Comparison of ENCODE assay signal across 8 cellular contexts in the genomic region with DNA sequence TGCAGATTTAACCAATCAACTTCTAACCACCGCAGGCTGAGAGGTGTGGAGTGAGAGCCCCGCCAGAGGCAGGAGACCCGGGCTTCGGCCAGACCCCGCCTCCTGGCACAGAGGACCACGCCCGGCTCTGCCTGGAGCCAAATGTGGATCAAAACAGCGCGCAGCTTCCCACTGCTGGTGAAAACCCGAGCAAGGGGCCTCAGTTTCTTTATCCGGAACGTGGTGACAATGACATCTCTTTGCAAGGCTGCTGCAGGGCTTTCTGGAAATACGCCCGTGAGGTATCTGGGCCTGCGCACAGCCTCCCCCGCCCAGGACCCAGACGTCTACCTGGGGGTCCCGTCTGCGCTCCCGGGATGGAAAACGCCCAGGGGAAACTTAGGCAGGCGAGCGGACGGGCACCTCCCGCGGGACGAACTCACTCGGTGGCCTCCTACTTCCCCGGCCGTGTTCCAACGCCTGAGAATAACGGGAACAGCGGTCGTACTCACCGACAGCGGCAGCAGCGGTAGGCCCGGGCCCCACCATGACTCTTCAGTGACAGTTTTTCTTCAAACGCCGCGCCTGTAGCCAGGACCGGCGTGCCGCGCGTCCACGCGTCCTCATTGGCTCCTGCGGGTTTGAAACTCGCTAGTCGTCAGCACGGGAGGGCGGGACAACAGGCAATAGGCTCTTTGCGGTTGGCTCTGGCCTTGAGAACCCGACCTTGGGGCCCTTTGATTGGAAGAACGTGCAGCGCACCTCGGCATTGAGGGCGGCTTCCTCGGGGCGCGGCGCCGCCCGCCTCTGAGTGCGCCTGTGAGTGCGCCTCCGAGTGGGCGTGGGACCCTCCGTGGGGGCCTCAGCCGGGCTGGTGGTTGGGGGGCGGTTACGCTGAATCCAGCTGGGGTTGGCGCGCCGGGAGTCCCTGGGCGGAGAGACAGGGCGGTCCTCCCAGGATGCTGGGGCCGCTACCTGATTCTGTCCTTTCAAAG. TPM values are rescaled to one million over a fixed set of nuclear protein-coding genes. Genes with fewer than 3 reads are reported as not detected.
A peak's percentile ranks its signal among the peaks of the same experiment; 100 is the strongest.
DNase-seq lines count a peak whose midpoint lies in the region; ATAC-seq and TF ChIP-seq lines count a peak whose summit lies in the region.

A gene with protein sequence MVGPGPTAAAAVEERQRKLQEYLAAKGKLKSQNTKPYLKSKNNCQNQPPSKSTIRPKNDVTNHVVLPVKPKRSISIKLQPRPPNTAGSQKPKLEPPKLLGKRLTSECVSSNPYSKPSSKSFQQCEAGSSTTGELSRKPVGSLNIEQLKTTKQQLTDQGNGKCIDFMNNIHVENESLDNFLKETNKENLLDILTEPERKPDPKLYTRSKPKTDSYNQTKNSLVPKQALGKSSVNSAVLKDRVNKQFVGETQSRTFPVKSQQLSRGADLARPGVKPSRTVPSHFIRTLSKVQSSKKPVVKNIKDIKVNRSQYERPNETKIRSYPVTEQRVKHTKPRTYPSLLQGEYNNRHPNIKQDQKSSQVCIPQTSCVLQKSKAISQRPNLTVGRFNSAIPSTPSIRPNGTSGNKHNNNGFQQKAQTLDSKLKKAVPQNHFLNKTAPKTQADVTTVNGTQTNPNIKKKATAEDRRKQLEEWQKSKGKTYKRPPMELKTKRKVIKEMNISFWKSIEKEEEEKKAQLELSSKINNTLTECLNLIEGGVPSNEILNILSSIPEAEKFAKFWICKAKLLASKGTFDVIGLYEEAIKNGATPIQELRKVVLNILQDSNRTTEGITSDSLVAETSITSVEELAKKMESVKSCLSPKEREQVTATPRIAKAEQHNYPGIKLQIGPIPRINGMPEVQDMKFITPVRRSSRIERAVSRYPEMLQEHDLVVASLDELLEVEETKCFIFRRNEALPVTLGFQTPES (minus strand): TSS at position 539 of the 974 bp plus-strand sequence. CDS start 11 bp downstream, at position 528.

- ATAC-seq in HG02884 (IDR thresholded peaks at IDR 0.05; ENCODE audit: unreplicated experiment) (peak; percentile 97), heart right ventricle (peak; percentile 99 to 100 (median 100)), upper lobe of right lung (peak; percentile 100)

- H3K27me3 ChIP-seq in adrenal gland: no peaks in the 10 kb centered on the region
- H3K27me3 ChIP-seq in heart right ventricle: no peaks in the 10 kb centered on the region
- no peaks in the 10 kb centered on the region for H3K27me3 ChIP-seq in upper lobe of right lung

- intact Hi-C loops in adrenal gland (cut with DNase I): no loop called here
- intact Hi-C loops in heart right ventricle (cut with DNase I): loop anchor here in 3 of 10 donors (5.0 kb wide), 2 partner anchors 48 to 123 kb away; no protein-coding TSS in a partner anchor
- intact Hi-C loops in posterior cingulate gyrus (cut with DNase I): no loop called here
- intact Hi-C loops in upper lobe of right lung (cut with DNase I): no loop called here

- peaks cover 6 to 11% of the 10 kb centered on the region in 2 donors for H3K4me1 ChIP-seq in adrenal gland (replicated peaks in 1 of 2)
- H3K4me1 ChIP-seq in heart right ventricle: peaks cover 0 to 37% (median 14%) of the 10 kb centered on the region in 9 donors
- peaks cover 10% of the 10 kb centered on the region for H3K4me1 ChIP-seq in upper lobe of right lung

- 0 to 1% (median 0%) methylated on average over 17 to 79 of the region's 79 CpGs for WGBS in adrenal gland, 4 donors
- 0 to 1% methylated on average over 79 of the region's 79 CpGs for WGBS in heart right ventricle, 2 donors

- H3K27ac ChIP-seq in adrenal gland (no peak within 1 kb of the TSS), heart right ventricle (peak within 1 kb of the TSS in 5 of 10 donors; percentile 28 to 70 (median 39)), upper lobe of right lung (no peak within 1 kb of the TSS)

- DNase-seq in GM13977 (ENCODE audit: low spot score): peak; percentile 96
- DNase-seq in NCI-H146 treated with DMSO at 0.1 percent for 48 hours (lab: John Stamatoyannopoulos, UW; ENCODE audit: unreplicated experiment): peak; percentile 96
- peak; percentile 88 to 98 (median 93) for DNase-seq in T-helper 1 cell
- DNase-seq in adrenal gland: peak; percentile 94 to 98 (median 96)
- DNase-seq in heart right ventricle: peak; percentile 93 to 97
- peak; percentile 91 to 99 (median 96) for DNase-seq in posterior cingulate gyrus
- peak; percentile 97 for DNase-seq in upper lobe of right lung

- H3K36me3 ChIP-seq in adrenal gland (replicated peaks in 1 of 2): no peaks in the 10 kb centered on the region
- peaks cover 0 to 8% (median 0%) of the 10 kb centered on the region in 9 donors for H3K36me3 ChIP-seq in heart right ventricle
- H3K36me3 ChIP-seq in upper lobe of right lung: no peaks in the 10 kb centered on the region

- no peaks in the 10 kb centered on the region for H3K9me3 ChIP-seq in adrenal gland (replicated peaks in 1 of 3)
- no peaks in the 10 kb centered on the region for H3K9me3 ChIP-seq in heart right ventricle
- H3K9me3 ChIP-seq in upper lobe of right lung: no peaks in the 10 kb centered on the region

- no peak for TF ChIP-seq POLR2A in adrenal gland (IDR thresholded peaks at IDR 0.05)

- in situ Hi-C loops in GM13977 (cut with MboI; ENCODE audit: low pct_unique_long_range_greater_than_20kb, low sequenced_read_pairs, unreplicated experiment): no loop called here

- H3K4me3 ChIP-seq in adrenal gland (peak within 1 kb of the TSS in 2 of 4 donors; percentile 52 to 74), heart right ventricle (peak within 1 kb of the TSS; percentile 40 to 87 (median 72)), upper lobe of right lung (peak within 1 kb of the TSS; percentile 78)

- TF ChIP-seq CTCF in GM13977 (IDR thresholded peaks at IDR 0.05; ENCODE audit: extremely low read depth, insufficient read depth, missing control alignments): no peak
- TF ChIP-seq CTCF in adrenal gland (IDR thresholded peaks at IDR 0.05): no peak
- TF ChIP-seq CTCF in heart right ventricle (IDR thresholded peaks at IDR 0.05): peak in 1 of 9 donors; percentile 8
- no peak for TF ChIP-seq CTCF in upper lobe of right lung (IDR thresholded peaks at IDR 0.05)

RNA-seq across cellular contexts. Expression of the gene that starts here (rescaled TPM):
- total RNA-seq in adrenal gland (1 to 10 TPM in 3 of 8 donors, under 1 TPM in 4, not detected in 1; 0.35 to 1.3 (median 0.84) TPM), heart right ventricle (1 to 10 TPM in 1 of 10 donors, under 1 TPM in 5, not detected in 4; 0.34 to 1.8 (median 0.45) TPM), upper lobe of right lung (0.46 TPM)
- polyA plus RNA-seq in adrenal gland (under 1 TPM in 2 of 3 donors, not detected in 1; 0.10 to 0.79 TPM), heart right ventricle (under 1 TPM in 1 of 2 donors, not detected in 1; 0.03 TPM)

Comparison
In these comparisons a context has a peak if more than half of its experiments do, and no peak if none do; other contexts are left out.
1. Peak in DNase-seq, ATAC-seq and H3K4me3 ChIP-seq in upper lobe of right lung; RNA of the gene not detected or under 1 TPM.